28 cellular contexts compared by ENCODE assay signal in genomic region chr5:500491-500890, GRCh38.
"Had no signal": no experiment of that assay in that cellular context is flagged by ENCODE, and none has a peak within 500 bp of the region (broad histone marks: within the 10 kb centered on the region; RNA-seq: fewer than 3 reads in every experiment).

No MANE protein-coding gene starts in this region.

- H3K4me1 Mint-ChIP-seq: endodermal cell had no signal

- DNase-seq: central memory CD4-positive, alpha-beta T cell; dorsolateral prefrontal cortex; effector CD8-positive, alpha-beta T cell; endodermal cell; foreskin keratinocyte; heart left ventricle; left colon; left ventricle myocardium superior; mesendoderm; midbrain; naive thymus-derived CD8-positive, alpha-beta T cell; retina; small intestine; stimulated activated CD4-positive, alpha-beta T cell treated with anti-CD3 and anti-CD28 coated beads, Interleukin-15, amount 100 ng/mL, for 24 hours; stimulated activated CD4-positive, alpha-beta T cell treated with anti-CD3 and anti-CD28 coated beads, Interleukin-2, amount 100 ng/mL, for 48 hours; stimulated activated naive CD4-positive, alpha-beta T cell; substantia nigra; testis; tibial artery; upper lobe of left lung had no signal

- H3K4me3 ChIP-seq: dorsolateral prefrontal cortex, esophagus muscularis mucosa, gastroesophageal sphincter, hepatocyte, pancreas, testis, tibial artery, upper lobe of left lung, vagina had no signal

- H3K27me3 ChIP-seq: testis, vagina had no signal

- H3K36me3 ChIP-seq: esophagus muscularis mucosa, gastroesophageal sphincter, heart left ventricle, neutrophil, pancreas, tibial artery, upper lobe of left lung, vagina had no signal

- H2AFZ ChIP-seq: hepatocyte had no signal

- H3K4me1 ChIP-seq: foreskin keratinocyte, gastroesophageal sphincter, heart left ventricle, pancreas, testis had no signal

- H3K4me3 Mint-ChIP-seq: endodermal cell had no signal

- H3K79me2 ChIP-seq: hepatocyte had no signal

- H3K27ac Mint-ChIP-seq: endodermal cell; naive thymus-derived CD8-positive, alpha-beta T cell had no signal

- H3K27ac ChIP-seq: dorsolateral prefrontal cortex, epithelial cell of prostate, esophagus muscularis mucosa, foreskin keratinocyte, gastroesophageal sphincter, heart left ventricle, hepatocyte, neutrophil, pancreas, testis, tibial artery, upper lobe of left lung, vagina had no signal

- H3K4me2 ChIP-seq: hepatocyte had no signal

- H3K9me3 ChIP-seq: esophagus muscularis mucosa, gastroesophageal sphincter, heart left ventricle, neutrophil, pancreas, testis, tibial artery, upper lobe of left lung, vagina had no signal

- FAIRE-seq: colon, pancreas, small intestine had no signal

- ATAC-seq: gastroesophageal sphincter; left colon; left ventricle myocardium superior; naive thymus-derived CD8-positive, alpha-beta T cell; pancreas had no signal

- H3K9me3 Mint-ChIP-seq: endodermal cell; naive thymus-derived CD8-positive, alpha-beta T cell had no signal

- H3K36me3 Mint-ChIP-seq: naive thymus-derived CD8-positive, alpha-beta T cell had no signal
